ENCODE assay signal across 1 cellular context in genomic region chr7:150388709-150389531, GRCh38.
TF ChIP-seq lines count a peak whose summit lies in the region.

No MANE protein-coding gene starts in this region.

TF ChIP-seq in HepG2, 621 proteins besides CTCF, POLR2A, EP300 and RAD21 (continued from another document and continues in another):
- TF ChIP-seq ZNF350 (CRISPR knock-in tag; IDR thresholded peaks at IDR 0.05; ENCODE audit: borderline replicate concordance, low read depth) (peak; percentile 78), ZNF543 (CRISPR knock-in tag; IDR thresholded peaks at IDR 0.05) (no peak), TRIM22 (IDR thresholded peaks at IDR 0.05) (no peak), PCBP2 (optimal IDR thresholded peaks at IDR 0.05; ENCODE audit: low read depth, low read length, poor library complexity, severe bottlenecking) (no peak), ZNF407 (CRISPR knock-in tag; IDR thresholded peaks at IDR 0.05; ENCODE audit: not compliant biosample characterization) (no peak), RERE (CRISPR knock-in tag; IDR thresholded peaks at IDR 0.05; ENCODE audit: low read depth) (peak; percentile 71; the same call in 1 of the 2 replicates), ELF3 (CRISPR knock-in tag; IDR thresholded peaks at IDR 0.05) (peak; percentile 84), MBNL3 (CRISPR knock-in tag; conservative IDR thresholded peaks at IDR 0.05) (no peak), ZNF83 (CRISPR knock-in tag; IDR thresholded peaks at IDR 0.05; ENCODE audit: borderline replicate concordance) (no peak), ELK4 (CRISPR knock-in tag; IDR thresholded peaks at IDR 0.05; ENCODE audit: borderline replicate concordance) (no peak), ZNF20 (CRISPR knock-in tag; IDR thresholded peaks at IDR 0.05) (no peak), ZNF451 (CRISPR knock-in tag; IDR thresholded peaks at IDR 0.05) (peak; percentile 93), ZNF180 (CRISPR knock-in tag; IDR thresholded peaks at IDR 0.05; ENCODE audit: borderline replicate concordance, low read depth) (0 out of 2 replicates have a peak, but pooled peaks have one; percentile 73), SNRNP70 (IDR thresholded peaks at IDR 0.05; ENCODE audit: low read depth, low read length) (no peak), THRA (CRISPR knock-in tag; IDR thresholded peaks at IDR 0.05; ENCODE audit: borderline replicate concordance) (peak; percentile 93), ZNF660 (CRISPR knock-in tag; IDR thresholded peaks at IDR 0.05; ENCODE audit: borderline replicate concordance, low read depth) (no peak), NFRKB (IDR thresholded peaks at IDR 0.05) (no peak), SMC3 (IDR thresholded peaks at IDR 0.05; ENCODE audit: low read length) (peak; percentile 97), NR0B2 (CRISPR knock-in tag; IDR thresholded peaks at IDR 0.05) (peak; percentile 42; the same call in 1 of the 2 replicates), GLI4 (CRISPR knock-in tag; IDR thresholded peaks at IDR 0.05; ENCODE audit: borderline replicate concordance) (no peak), ZNF782 (CRISPR knock-in tag; IDR thresholded peaks at IDR 0.05; ENCODE audit: borderline replicate concordance) (peak; percentile 72; the same call in 1 of the 2 replicates), NR2C2 (CRISPR knock-in tag; IDR thresholded peaks at IDR 0.05; ENCODE audit: borderline replicate concordance) (peak; percentile 95), RFX3 (CRISPR knock-in tag; IDR thresholded peaks at IDR 0.05) (no peak), SMAD9 (CRISPR knock-in tag; IDR thresholded peaks at IDR 0.05) (no peak), THAP9 (CRISPR knock-in tag; IDR thresholded peaks at IDR 0.05; ENCODE audit: borderline replicate concordance) (peak; percentile 78; the same call in 1 of the 2 replicates)
